ENCODE assay signal across 8 cellular contexts in the genomic region with DNA sequence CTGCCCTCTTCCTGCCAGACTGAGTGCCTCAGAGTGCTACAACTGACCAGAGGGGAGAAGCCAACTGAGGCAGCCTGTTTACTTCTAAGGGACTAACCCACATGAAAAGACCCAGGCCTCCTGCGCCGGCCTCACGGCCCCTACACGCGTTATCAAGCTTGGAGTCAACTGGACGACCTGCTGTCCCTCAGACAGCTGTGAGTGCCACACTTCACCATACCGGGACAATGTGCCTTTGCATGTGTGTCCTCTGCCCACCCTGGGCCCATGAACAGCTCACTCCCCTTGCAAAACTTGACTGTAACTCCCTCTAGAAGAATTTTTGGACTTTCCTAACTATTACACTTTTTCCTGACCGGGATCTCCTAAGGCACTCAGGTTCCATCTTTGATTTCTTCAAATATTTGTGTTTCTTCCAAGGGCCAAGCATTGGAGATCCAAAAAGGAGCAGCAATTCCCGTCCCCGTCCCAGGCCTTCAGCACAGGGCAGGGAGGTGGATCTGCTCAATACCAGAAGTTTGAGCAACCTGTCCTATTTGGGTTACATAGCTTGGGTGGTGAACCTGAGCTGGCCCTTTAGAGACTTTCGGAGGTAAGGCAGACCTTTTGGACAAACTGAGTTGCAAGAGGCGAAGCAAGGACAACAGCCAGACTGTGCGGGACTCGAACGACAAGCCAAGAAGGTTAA. TPM values are rescaled to one million over a fixed set of nuclear protein-coding genes. Genes with fewer than 3 reads are reported as not detected.
A peak's percentile ranks its signal among the peaks of the same experiment; 100 is the strongest.
DNase-seq lines count a peak whose midpoint lies in the region; ATAC-seq and TF ChIP-seq lines count a peak whose summit lies in the region.

No MANE protein-coding gene starts in this region.

- H3K4me3 ChIP-seq in BJ (ENCODE audit: low read depth, low read length) (peak overlapping the region; percentile 74), right lobe of liver (peak overlapping the region in 2 of 3 donors; percentile 88 to 94)

- peaks cover 53% of the 10 kb centered on the region for H3K36me3 Mint-ChIP-seq in activated T-helper 2 cell treated with anti-CD3 and anti-CD28 coated beads, Interferon-gamma antibody, Interleukin-2, Interleukin-4, amounts not matched to agents 10 μg/mL and 5 μg/mL and 100 μg/mL, durations not matched to agents 14 hours and 24 hours and 36 hours (ENCODE audit: low read depth)

- H3K36me3 ChIP-seq in BJ (ENCODE audit: control insufficient read depth, insufficient read depth, low read length) (peaks cover 5% of the 10 kb centered on the region), right lobe of liver (peaks cover 0 to 14% (median 2%) of the 10 kb centered on the region in 4 donors)

- H3K9me3 Mint-ChIP-seq in activated T-helper 2 cell treated with anti-CD3 and anti-CD28 coated beads, Interferon-gamma antibody, Interleukin-2, Interleukin-4, amounts not matched to agents 10 μg/mL and 5 μg/mL and 100 μg/mL, durations not matched to agents 14 hours and 24 hours and 36 hours, result no peaks in the 10 kb centered on the region

- peaks cover 41% of the 10 kb centered on the region for H3K4me1 Mint-ChIP-seq in activated T-helper 2 cell treated with anti-CD3 and anti-CD28 coated beads, Interferon-gamma antibody, Interleukin-2, Interleukin-4, amounts not matched to agents 10 μg/mL and 5 μg/mL and 100 μg/mL, durations not matched to agents 14 hours and 24 hours and 36 hours (ENCODE audit: low read depth)

- no peaks in the 10 kb centered on the region for H3K27me3 Mint-ChIP-seq in activated T-helper 2 cell treated with anti-CD3 and anti-CD28 coated beads, Interferon-gamma antibody, Interleukin-2, Interleukin-4, amounts not matched to agents 10 μg/mL and 5 μg/mL and 100 μg/mL, durations not matched to agents 14 hours and 24 hours and 36 hours (ENCODE audit: low read depth)

- TF ChIP-seq CTCF in BJ (IDR thresholded peaks at IDR 0.05; ENCODE audit: insufficient read depth, low read depth, low read length), result no peak
- TF ChIP-seq CTCF in right lobe of liver (IDR thresholded peaks at IDR 0.05), result no peak

- intact Hi-C loops in activated T-helper 2 cell treated with anti-CD3 and anti-CD28 coated beads, Interferon-gamma antibody, Interleukin-2, Interleukin-4, amounts not matched to agents 10 μg/mL and 5 μg/mL and 100 μg/mL, durations not matched to agents 14 hours and 24 hours and 36 hours (cut with micrococcal nuclease), result loop anchor here (1.0 to 10.0 kb wide), 6 partner anchors 7 to 425 kb away; partner anchors contain the start of gene FAM193A
- intact Hi-C loops in right lobe of liver (cut with DNase I), result no loop called here

- H3K27ac Mint-ChIP-seq in activated T-helper 2 cell treated with anti-CD3 and anti-CD28 coated beads, Interferon-gamma antibody, Interleukin-2, Interleukin-4, amounts not matched to agents 10 μg/mL and 5 μg/mL and 100 μg/mL, durations not matched to agents 14 hours and 24 hours and 36 hours, result peak overlapping the region; percentile 87

- H3K4me3 Mint-ChIP-seq in activated T-helper 2 cell treated with anti-CD3 and anti-CD28 coated beads, Interferon-gamma antibody, Interleukin-2, Interleukin-4, amounts not matched to agents 10 μg/mL and 5 μg/mL and 100 μg/mL, durations not matched to agents 14 hours and 24 hours and 36 hours (ENCODE audit: low read depth), result peak overlapping the region; percentile 92

- ATAC-seq in right lobe of liver, result no peak
- ATAC-seq in HG02763 (IDR thresholded peaks at IDR 0.05; ENCODE audit: unreplicated experiment), result no peak
- ATAC-seq in GM19395 (IDR thresholded peaks at IDR 0.05; ENCODE audit: unreplicated experiment), result no peak

- POLR2A ChIA-PET in BJ (lab: Charles Lee), result no interaction called here

- DNase-seq in BJ (ENCODE audit: low read depth) (no peak), KBM-7 (peak; percentile 70), right lobe of liver (no peak), NCI-H187 (lab: John Stamatoyannopoulos, UW) (no peak)
- no peak for DNase-seq in activated T-helper 2 cell treated with anti-CD3 and anti-CD28 coated beads, Interferon-gamma antibody, Interleukin-2, Interleukin-4, amounts not matched to agents 10 μg/mL and 5 μg/mL and 100 μg/mL, durations not matched to agents 14 hours and 24 hours and 36 hours (ENCODE audit: low spot score)
- DNase-seq in stimulated activated CD4-positive, alpha-beta T cell treated with anti-CD3 and anti-CD28 coated beads, Interleukin-1b, Interleukin-23, amount 100 ng/mL, for 48 hours, result no peak

- no peaks in the 10 kb centered on the region for H3K9me3 ChIP-seq in right lobe of liver

- H3K27ac ChIP-seq in right lobe of liver, result peak overlapping the region in 1 of 3 donors; percentile 85

- WGBS in right lobe of liver (ENCODE audit: insufficient coverage, low coverage, low lambda C conversion rate, missing lambda C conversion rate), result 39% methylated on average over 10 of the region's 15 CpGs

- no peak for TF ChIP-seq POLR2A in right lobe of liver (IDR thresholded peaks at IDR 0.05)

- peaks cover 0 to 18% (median 8%) of the 10 kb centered on the region in 4 donors for H3K4me1 ChIP-seq in right lobe of liver

- CTCF ChIA-PET in BJ (lab: Yijun Ruan, JAX), result interaction anchor here (1.2 to 1.5 kb wide), 3 partner anchors 12 to 194 kb away, joined by 3 to 4 read pairs (median 3); no protein-coding TSS in a partner anchor

- in situ Hi-C loops in KBM-7 (cut with MboI; ENCODE audit: low pct_unique_long_range_greater_than_20kb, low sequenced_read_pairs), result no loop called here

- H3K27me3 ChIP-seq in BJ (ENCODE audit: control insufficient read depth, insufficient read depth, low read length) (no peaks in the 10 kb centered on the region), right lobe of liver (no peaks in the 10 kb centered on the region)

RNA-seq across cellular contexts. Expression of gene NOP14, which starts 1.7 kb away (rescaled TPM):
- 7.1 and 8.2 TPM in 2 replicates for polyA plus RNA-seq in BJ (2011; rRNA removed)
- polyA minus RNA-seq in BJ (2011; rRNA and poly(A)+ RNA removed), result 6.1 and 11.8 TPM in 2 replicates
- 104 and 106 TPM in 2 replicates for total RNA-seq in activated T-helper 2 cell treated with anti-CD3 and anti-CD28 coated beads, Interferon-gamma antibody, Interleukin-2, Interleukin-4, amounts not matched to agents 10 μg/mL and 5 μg/mL and 100 μg/mL, durations not matched to agents 14 hours and 24 hours and 36 hours
- 10 to 100 TPM; 16.1 to 24.7 (median 19.5) TPM for total RNA-seq in right lobe of liver

RNA-seq across cellular contexts. Expression of gene GRK4, which starts 1.8 kb away (rescaled TPM):
- 1.9 and 2.1 TPM in 2 replicates for polyA plus RNA-seq in BJ (2011; rRNA removed)
- polyA minus RNA-seq in BJ (2011; rRNA and poly(A)+ RNA removed), result 1.2 and 1.8 TPM in 2 replicates
- total RNA-seq in activated T-helper 2 cell treated with anti-CD3 and anti-CD28 coated beads, Interferon-gamma antibody, Interleukin-2, Interleukin-4, amounts not matched to agents 10 μg/mL and 5 μg/mL and 100 μg/mL, durations not matched to agents 14 hours and 24 hours and 36 hours, result 4.5 and 4.6 TPM in 2 replicates
- total RNA-seq in right lobe of liver, result 1 to 10 TPM; 1.0 to 4.3 (median 2.8) TPM
